Comparison of ENCODE assay signal across 29 cellular contexts in genomic region chr5:174293481-174293880, GRCh38.
"Had no signal": no experiment of that assay in that cellular context is flagged by ENCODE, and none has a peak within 500 bp of the region (broad histone marks: within the 10 kb centered on the region; RNA-seq: fewer than 3 reads in every experiment).

No MANE protein-coding gene starts in this region.

- H3K27me3 ChIP-seq: pancreas, suprapubic skin, tibial artery, upper lobe of right lung had no signal

- DNase-seq: hypothalamus; immature natural killer cell; left ventricle myocardium inferior; mesendoderm; naive B cell; natural killer cell; nephron progenitor cell; pancreas; posterior cingulate gyrus; retina; right cardiac atrium; stimulated activated CD4-positive, alpha-beta T cell treated with anti-CD3 and anti-CD28 coated beads, Interleukin-12 subunit alpha, Interleukin-12 subunit beta, amount 100 ng/mL, for 4 hours; stimulated activated CD4-positive, alpha-beta T cell treated with anti-CD3 and anti-CD28 coated beads, Interleukin-15, amount 100 ng/mL, for 24 hours; stimulated activated CD4-positive, alpha-beta T cell treated with anti-CD3 and anti-CD28 coated beads, Interleukin-4, amount 100 ng/mL, for 24 hours; stimulated activated naive CD4-positive, alpha-beta T cell; tibial artery; trophoblast cell; upper lobe of right lung had no signal

- ATAC-seq: natural killer cell; pancreas; right cardiac atrium; sciatic nerve; stimulated activated effector memory CD8-positive, alpha-beta T cell treated with anti-CD3 and anti-CD28 coated beads, Interleukin-12 subunit alpha, Interleukin-12 subunit beta, amount 100 ng/mL, for 72 hours; upper lobe of right lung had no signal

- H3K27me3 Mint-ChIP-seq: stimulated activated naive CD8-positive, alpha-beta T cell treated with anti-CD3 and anti-CD28 coated beads, Interleukin-15, Interleukin-2, amounts not matched to agents 100 ng/mL and 50 ng/mL, for 24 hours had no signal

- H3K4me3 Mint-ChIP-seq: immature natural killer cell; mesothelial cell of epicardium; naive B cell; natural killer cell; nephron progenitor cell; stimulated activated effector memory CD8-positive, alpha-beta T cell treated with anti-CD3 and anti-CD28 coated beads, Interleukin-12 subunit alpha, Interleukin-12 subunit beta, amount 100 ng/mL, for 72 hours; stimulated activated naive CD8-positive, alpha-beta T cell treated with anti-CD3 and anti-CD28 coated beads, Interleukin-15, Interleukin-2, amounts not matched to agents 100 ng/mL and 50 ng/mL, for 24 hours had no signal

- FAIRE-seq: islet of Langerhans, pancreas, urothelium cell line had no signal

- H3K27ac Mint-ChIP-seq: immature natural killer cell; mesothelial cell of epicardium; naive B cell; natural killer cell; nephron progenitor cell; stimulated activated effector memory CD8-positive, alpha-beta T cell treated with anti-CD3 and anti-CD28 coated beads, Interleukin-12 subunit alpha, Interleukin-12 subunit beta, amount 100 ng/mL, for 72 hours; stimulated activated naive CD8-positive, alpha-beta T cell treated with anti-CD3 and anti-CD28 coated beads, Interleukin-15, Interleukin-2, amounts not matched to agents 100 ng/mL and 50 ng/mL, for 24 hours had no signal

- H3K9me3 ChIP-seq: pancreas, prostate gland, suprapubic skin, thoracic aorta, upper lobe of right lung had no signal

- H3K4me1 Mint-ChIP-seq: immature natural killer cell; mesothelial cell of epicardium; naive B cell; natural killer cell; nephron progenitor cell; stimulated activated effector memory CD8-positive, alpha-beta T cell treated with anti-CD3 and anti-CD28 coated beads, Interleukin-12 subunit alpha, Interleukin-12 subunit beta, amount 100 ng/mL, for 72 hours had no signal

- H3K36me3 Mint-ChIP-seq: immature natural killer cell; mesothelial cell of epicardium; naive B cell; natural killer cell; stimulated activated effector memory CD8-positive, alpha-beta T cell treated with anti-CD3 and anti-CD28 coated beads, Interleukin-12 subunit alpha, Interleukin-12 subunit beta, amount 100 ng/mL, for 72 hours had no signal

- H3K27ac ChIP-seq: left ventricle myocardium inferior, pancreas, prostate gland, skin epidermis, suprapubic skin, thoracic aorta, tibial artery, upper lobe of right lung had no signal

- H3K4me3 ChIP-seq: left ventricle myocardium inferior, lung, pancreas, prostate gland, skin epidermis, suprapubic skin, thoracic aorta, tibial artery, upper lobe of right lung had no signal

- H3K4me1 ChIP-seq: pancreas, prostate gland, suprapubic skin, tibial artery, upper lobe of right lung had no signal

- H3K36me3 ChIP-seq: left ventricle myocardium inferior, pancreas, prostate gland, suprapubic skin, thoracic aorta, tibial artery, upper lobe of right lung had no signal
